ENCODE assay signal across 21 cellular contexts in the genomic region with DNA sequence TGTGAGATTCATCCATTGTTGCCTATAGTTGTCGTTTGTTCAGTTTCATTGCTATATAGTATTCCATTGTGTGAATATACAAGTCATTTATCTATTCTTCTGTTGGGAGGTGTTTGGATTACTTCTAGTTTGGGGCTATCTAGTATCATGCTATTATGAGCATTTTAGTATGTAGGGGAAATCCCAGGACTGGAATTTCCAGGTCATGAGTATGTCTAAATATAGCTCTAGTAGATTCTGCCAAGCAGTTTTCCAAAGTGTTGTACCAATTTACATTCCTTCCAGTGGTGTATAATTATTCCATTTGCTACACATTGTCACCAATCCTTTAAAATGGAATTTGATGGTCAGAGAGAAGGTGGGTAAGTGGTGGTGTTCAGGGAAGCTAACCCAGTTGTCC. TPM values are rescaled to one million over a fixed set of nuclear protein-coding genes. Genes with fewer than 3 reads are reported as not detected.
"Had no signal": no experiment of that assay in that cellular context is flagged by ENCODE, and none has a peak within 500 bp of the region (broad histone marks: within the 10 kb centered on the region; RNA-seq: fewer than 3 reads in every experiment).

No MANE protein-coding gene starts in this region.

- H3K27ac ChIP-seq: breast epithelium, gastrocnemius medialis, lower lobe of right lung, neutrophil, tibial artery, VCaP had no signal

- ATAC-seq: activated T-cell treated with anti-CD3 and anti-CD28 coated beads, Interleukin-2, amount 50 U/mL, for 4 hours; gastrocnemius medialis; natural killer cell treated with Interleukin-12 subunit alpha and Interleukin-12 subunit beta and Interleukin-15 and Interleukin-18, amount 100 ng/mL, for 72 hours had no signal

- H3K27me3 ChIP-seq: neutrophil, tibial artery had no signal

- H3K4me3 ChIP-seq: breast epithelium, gastrocnemius medialis, lower lobe of right lung, tibial artery had no signal

- DNase-seq: activated CD4-positive, alpha-beta T cell treated with anti-CD3 and anti-CD28 coated beads, Interleukin-2, amount 50 U/mL, for 1 hour; activated CD4-positive, CD25-positive, alpha-beta regulatory T cell treated with anti-CD3 and anti-CD28 coated beads, Interleukin-2, amount 50 U/mL, for 72 hours; activated CD8-positive, alpha-beta memory T cell treated with anti-CD3 and anti-CD28 coated beads, Interleukin-2, amount 50 U/mL, for 4 hours; activated naive CD4-positive, alpha-beta T cell treated with anti-CD3 and anti-CD28 coated beads, Interleukin-2, amount 50 U/mL, for 16 hours; activated T-cell treated with anti-CD3 and anti-CD28 coated beads, Interleukin-2, amount 50 U/mL, for 4 hours; aorta; endodermal cell; gastrocnemius medialis; head of caudate nucleus; immature natural killer cell; lower lobe of right lung; stimulated activated CD4-positive, alpha-beta T cell treated with anti-CD3 and anti-CD28 coated beads, Interleukin-2, amount 100 ng/mL, for 24 hours; stimulated activated naive CD4-positive, alpha-beta T cell treated with Interleukin-2 at 50 U/mL for 16 hours; substantia nigra; T-helper 2 cell; tibial artery had no signal

- H3K9me3 ChIP-seq: breast epithelium, gastrocnemius medialis, lower lobe of right lung, neutrophil had no signal

- H3K4me1 ChIP-seq: breast epithelium, gastrocnemius medialis, lower lobe of right lung had no signal

- H3K36me3 ChIP-seq: breast epithelium, gastrocnemius medialis, lower lobe of right lung, neutrophil, tibial artery had no signal

RNA-seq across cellular contexts. Expression of a gene that starts 30.1 kb away (rescaled TPM):
- total RNA-seq: endodermal cell, epithelial cell of proximal tubule had no signal
- polyA plus RNA-seq: aorta, immature natural killer cell had no signal
